9 cellular contexts compared by ENCODE assay signal in the genomic region with DNA sequence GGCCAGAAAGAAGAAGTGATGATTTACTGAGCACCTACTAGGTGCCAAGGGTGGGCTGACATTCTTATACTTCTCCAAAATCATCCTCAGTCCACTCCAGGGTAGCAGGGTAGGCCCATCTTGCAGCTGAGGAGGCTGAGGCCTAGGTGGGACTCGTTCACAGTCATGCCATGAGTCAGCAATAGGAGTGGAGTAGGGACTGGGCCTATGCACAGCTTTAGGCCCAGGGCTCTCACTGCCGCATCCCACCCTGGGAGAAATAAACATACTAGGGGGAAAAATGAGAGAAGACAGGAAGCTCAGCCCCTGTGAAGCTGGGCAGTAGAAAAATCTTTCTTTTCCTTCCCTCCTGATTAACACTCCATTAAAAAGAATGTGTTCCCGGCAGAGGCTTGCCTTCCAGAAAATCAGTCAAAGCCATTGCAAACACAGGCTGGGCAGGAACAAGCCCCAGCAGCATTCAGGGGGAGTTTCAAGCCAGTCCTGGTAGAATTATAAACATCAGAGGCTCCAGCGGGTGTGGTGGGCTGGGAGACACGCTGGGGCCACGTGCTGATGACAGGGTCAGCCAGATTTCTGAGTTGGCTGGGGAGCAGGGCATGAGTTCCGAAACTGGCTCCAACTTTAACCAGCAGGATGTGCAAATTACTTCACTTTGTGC. TPM values are rescaled to one million over a fixed set of nuclear protein-coding genes. Genes with fewer than 3 reads are reported as not detected.
A peak's percentile ranks its signal among the peaks of the same experiment; 100 is the strongest.
DNase-seq lines count a peak whose midpoint lies in the region; ATAC-seq, FAIRE-seq and TF ChIP-seq lines count a peak whose summit lies in the region.
"Had no signal": no experiment of that assay in that cellular context is flagged by ENCODE, and none has a peak within 500 bp of the region (broad histone marks: within the 10 kb centered on the region; RNA-seq: fewer than 3 reads in every experiment).

No MANE protein-coding gene starts in this region.

- DNase-seq in DMS 273 (lab: John Stamatoyannopoulos, UW; ENCODE audit: unreplicated experiment) (peak; percentile 65), DMS 273 treated with DMSO at 0.1 percent for 48 hours (lab: John Stamatoyannopoulos, UW) (no peak), urothelium cell line (ENCODE audit: low spot score) (peak; percentile 54), NOMO-1 treated with DMSO at 0.1 percent for 48 hours (lab: John Stamatoyannopoulos, UW; ENCODE audit: unreplicated experiment) (no peak), erythroblast (lab: John Stamatoyannopoulos, UW) (no peak)
- DNase-seq in activated T-cell treated with anti-CD3 and anti-CD28 coated beads, Interleukin-2, amount 50 U/mL, for 24 hours = no peak

- no peaks in the 10 kb centered on the region for H3K9me3 Mint-ChIP-seq in activated T-cell treated with anti-CD3 and anti-CD28 coated beads, Interleukin-2, amount 50 U/mL, for 24 hours

- H3K4me3 Mint-ChIP-seq in activated T-cell treated with anti-CD3 and anti-CD28 coated beads, Interleukin-2, amount 50 U/mL, for 24 hours = no peak overlapping the region

- no peak for FAIRE-seq in urothelium cell line (lab: Jason Lieb, UNC)

- no peaks in the 10 kb centered on the region for H3K9me3 ChIP-seq in mucosa of rectum (ENCODE audit: control insufficient read depth in 2 of 2, low read length in 2 of 2)

- no peaks in the 10 kb centered on the region for H3K4me1 Mint-ChIP-seq in activated T-cell treated with anti-CD3 and anti-CD28 coated beads, Interleukin-2, amount 50 U/mL, for 24 hours (ENCODE audit: low read depth)

- TF ChIP-seq POLR2A in erythroblast (IDR thresholded peaks at IDR 0.05; ENCODE audit: low read length) = no peak

- H3K36me3 Mint-ChIP-seq in activated T-cell treated with anti-CD3 and anti-CD28 coated beads, Interleukin-2, amount 50 U/mL, for 24 hours (ENCODE audit: low read depth) = no peaks in the 10 kb centered on the region

- H3K27me3 ChIP-seq in mucosa of rectum (ENCODE audit: control insufficient read depth in 2 of 2, insufficient read depth in 2 of 2, low read length in 2 of 2) = no peaks in the 10 kb centered on the region

- peak overlapping the region; percentile 49 to 77 for H3K27ac ChIP-seq in mucosa of rectum (ENCODE audit: low read depth in 2 of 2, low read length in 2 of 2)
- H3K27ac ChIP-seq: 22Rv1 had no signal

- no peaks in the 10 kb centered on the region for H3K4me1 ChIP-seq in mucosa of rectum (ENCODE audit: control insufficient read depth in 2 of 2, insufficient read depth in 2 of 2, low read length in 2 of 2)

- peak overlapping the region; percentile 1 to 63 for H3K4me3 ChIP-seq in mucosa of rectum (ENCODE audit: low read length in 2 of 2)

- H3K27me3 Mint-ChIP-seq in activated T-cell treated with anti-CD3 and anti-CD28 coated beads, Interleukin-2, amount 50 U/mL, for 24 hours = peaks cover 20% of the 10 kb centered on the region

- peak overlapping the region; percentile 15 to 54 for H3K9ac ChIP-seq in mucosa of rectum (ENCODE audit: low read depth in 1 of 2, low read length in 2 of 2)

- H3K36me3 ChIP-seq in mucosa of rectum (ENCODE audit: control insufficient read depth in 2 of 2, insufficient read depth in 2 of 2, low read length in 2 of 2) = no peaks in the 10 kb centered on the region

- ATAC-seq in esophagus mucosa = peak; percentile 67

- H3K27ac Mint-ChIP-seq in activated T-cell treated with anti-CD3 and anti-CD28 coated beads, Interleukin-2, amount 50 U/mL, for 24 hours = no peak overlapping the region

RNA-seq across cellular contexts. Expression of a gene that starts 1.8 kb away (rescaled TPM):
- 33.8 TPM for total RNA-seq in esophagus mucosa

Comparison
In these comparisons a context has a peak if more than half of its experiments do, and no peak if none do; other contexts are left out.
1. DNase-seq: peak in DMS 273 (single experiment) and urothelium cell line (single experiment); none in DMS 273 treated with DMSO at 0.1 percent for 48 hours (single experiment), NOMO-1 treated with DMSO at 0.1 percent for 48 hours (single experiment), activated T-cell treated with anti-CD3 and anti-CD28 coated beads, Interleukin-2, amount 50 U/mL, for 24 hours (single experiment) and erythroblast (0 of 2).